Comparison of ENCODE assay signal across 10 cellular contexts in the genomic region with DNA sequence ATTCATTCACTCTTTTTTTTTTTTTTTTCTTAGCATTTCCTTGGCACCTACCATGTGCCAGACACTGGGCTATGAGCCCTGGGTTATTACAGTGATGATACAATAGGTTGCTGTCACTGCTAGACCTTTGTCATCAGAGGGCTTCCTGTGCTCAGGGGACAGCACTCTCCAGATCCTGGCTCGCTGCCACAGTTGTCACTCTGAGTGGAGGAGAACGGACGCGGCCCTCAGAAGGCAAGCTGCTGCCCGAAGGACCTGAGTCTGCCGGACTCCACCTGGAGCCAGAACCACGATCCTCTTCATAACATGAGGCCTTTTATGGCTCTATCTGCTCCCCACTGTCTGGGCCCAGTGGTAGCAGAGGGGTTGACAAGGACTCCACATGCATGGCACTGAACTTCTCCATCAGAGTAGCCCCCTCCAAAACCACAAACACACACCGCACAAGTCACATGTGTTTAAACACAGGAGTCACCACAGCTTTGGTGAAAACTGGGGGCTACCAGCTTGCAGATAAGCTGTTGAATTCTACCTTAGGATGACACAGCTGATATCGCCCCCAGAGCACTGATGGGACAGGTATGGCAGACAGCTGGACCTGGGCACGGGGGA.
DNase-seq lines count a peak whose midpoint lies in the region; ATAC-seq, FAIRE-seq and TF ChIP-seq lines count a peak whose summit lies in the region.
"Had no signal": no experiment of that assay in that cellular context is flagged by ENCODE, and none has a peak within 500 bp of the region (broad histone marks: within the 10 kb centered on the region; RNA-seq: fewer than 3 reads in every experiment).

No MANE protein-coding gene starts in this region.

- peak; percentile 83 for DNase-seq in Right ventricle myocardium inferior (ENCODE audit: missing footprints)
- no peak for DNase-seq in right atrium auricular region (ENCODE audit: low spot score)
- DNase-seq in activated CD8-positive, alpha-beta memory T cell treated with anti-CD3 and anti-CD28 coated beads, Interleukin-2, amount 50 U/mL, for 4 hours = peak; percentile 66
- no peak for DNase-seq in kidney
- DNase-seq in occipital lobe (lab: John Stamatoyannopoulos, UW) = no peak
- DNase-seq in HFFc6 = no peak
- DNase-seq: NCI-H526 had no signal

- no peak overlapping the region for H3K4me3 Mint-ChIP-seq in HFFc6

- H3K4me1 ChIP-seq in right atrium auricular region (peaks cover 0 to 64% of the 10 kb centered on the region in 2 donors), kidney (ENCODE audit: control insufficient read depth in 1 of 2, insufficient read depth in 1 of 2, low read depth in 1 of 2, low read length in 2 of 2) (peaks cover 47 to 48% of the 10 kb centered on the region in 2 donors)

- no peaks in the 10 kb centered on the region for H3K9me3 Mint-ChIP-seq in HFFc6

- no peaks in the 10 kb centered on the region for H3K9me3 ChIP-seq in right atrium auricular region
- H3K9me3 ChIP-seq in kidney (ENCODE audit: control insufficient read depth in 1 of 2, low read length in 2 of 2) = no peaks in the 10 kb centered on the region

- ATAC-seq in Right ventricle myocardium inferior (no peak), GM19397 (IDR thresholded peaks at IDR 0.05; ENCODE audit: unreplicated experiment) (no peak), HG03571 (IDR thresholded peaks at IDR 0.05; ENCODE audit: unreplicated experiment) (no peak)

- peaks cover 2% of the 10 kb centered on the region; the same call in 1 of the 2 replicates for H3K27me3 Mint-ChIP-seq in HFFc6 (ENCODE audit: insufficient read depth)

- no peak for TF ChIP-seq CTCF in right atrium auricular region (IDR thresholded peaks at IDR 0.05)
- no peak for TF ChIP-seq CTCF in kidney (IDR thresholded peaks at IDR 0.05; ENCODE audit: borderline replicate concordance, extremely low read depth, insufficient read depth)
- TF ChIP-seq CTCF in HFFc6 (IDR thresholded peaks at IDR 0.05) = no peak

- H3K9ac ChIP-seq in kidney (ENCODE audit: low read length in 2 of 2) = no peak overlapping the region

- no peaks in the 10 kb centered on the region for H3K36me3 Mint-ChIP-seq in HFFc6 (ENCODE audit: low read depth)

- H3K27ac ChIP-seq in right atrium auricular region (no peak overlapping the region), kidney (ENCODE audit: low read depth in 2 of 2, low read length in 2 of 2) (peak overlapping the region; percentile 35 to 43)

- H3K27me3 ChIP-seq in right atrium auricular region = no peaks in the 10 kb centered on the region

- peaks cover 9% of the 10 kb centered on the region; the same call in 1 of the 2 replicates for H3K4me1 Mint-ChIP-seq in HFFc6 (ENCODE audit: low read depth)

- H3K4me3 ChIP-seq in right atrium auricular region = no peak overlapping the region
- H3K4me3 ChIP-seq in kidney (ENCODE audit: low read length in 2 of 2) = peak overlapping the region; percentile 25 to 43

- H3K36me3 ChIP-seq in right atrium auricular region (no peaks in the 10 kb centered on the region), kidney (ENCODE audit: control insufficient read depth in 1 of 2, insufficient read depth in 2 of 2, low read length in 2 of 2) (no peaks in the 10 kb centered on the region)

- no peak overlapping the region for H3K27ac Mint-ChIP-seq in HFFc6

- no peak for FAIRE-seq in kidney (lab: Jason Lieb, UNC)
- FAIRE-seq: keratinocyte had no signal

- intact Hi-C loops in Right ventricle myocardium inferior (cut with DNase I) (no loop called here), kidney (cut with DNase I) (no loop called here)

Comparison
In these comparisons a context has a peak if more than half of its experiments do, and no peak if none do; other contexts are left out.
1. DNase-seq: peak in Right ventricle myocardium inferior (single experiment) and activated CD8-positive, alpha-beta memory T cell treated with anti-CD3 and anti-CD28 coated beads, Interleukin-2, amount 50 U/mL, for 4 hours (single experiment); none in right atrium auricular region (single experiment), kidney (single experiment), occipital lobe (single experiment) and HFFc6 (single experiment).
2. H3K27ac ChIP-seq: peak in kidney (2 of 2); none in right atrium auricular region (0 of 2).
3. H3K4me3 ChIP-seq: peak in kidney (2 of 2); none in right atrium auricular region (0 of 2).